16 cellular contexts compared by ENCODE assay signal in the genomic region with DNA sequence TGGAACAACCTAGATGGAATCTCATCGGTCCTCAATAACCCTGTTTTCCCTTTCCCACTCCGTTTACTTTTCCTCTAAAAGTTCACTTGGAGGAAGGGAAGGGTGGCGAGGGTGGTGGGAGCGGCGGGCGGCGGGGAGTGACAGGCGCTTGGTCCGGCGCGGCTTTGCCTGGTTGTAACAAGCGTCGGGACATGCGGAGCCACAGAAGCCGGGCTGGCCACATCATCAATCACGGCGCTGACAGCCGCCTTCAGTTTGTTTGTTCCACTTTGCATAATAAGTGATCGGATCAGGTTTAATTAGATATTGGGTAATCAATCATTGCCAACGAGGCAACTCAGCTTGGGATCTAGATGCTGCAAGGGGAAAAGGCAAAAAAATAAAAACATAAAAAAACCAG.
A peak's percentile ranks its signal among the peaks of the same experiment; 100 is the strongest.
DNase-seq lines count a peak whose midpoint lies in the region; ATAC-seq and TF ChIP-seq lines count a peak whose summit lies in the region.
"Had no signal": no experiment of that assay in that cellular context is flagged by ENCODE, and none has a peak within 500 bp of the region (broad histone marks: within the 10 kb centered on the region; RNA-seq: fewer than 3 reads in every experiment).

No MANE protein-coding gene starts in this region.

- DNase-seq in activated effector memory CD4-positive, alpha-beta T cell treated with anti-CD3 and anti-CD28 coated beads, Interleukin-2, amount 50 U/mL, for 16 hours: peak; percentile 13
- DNase-seq in activated effector memory CD4-positive, alpha-beta T cell treated with Interleukin-2 at 50 U/mL for 16 hours: no peak
- DNase-seq in left lung (peak; percentile 9 to 61), posterior vena cava (ENCODE audit: low spot score) (peak; percentile 54), SW 1271 (lab: John Stamatoyannopoulos, UW) (no peak)
- DNase-seq: 8988T; AML-193; Caco-2; CD8-positive, alpha-beta memory T cell; DMS53; HFFc6 had no signal

- H3K4me1 ChIP-seq in left lung: no peaks in the 10 kb centered on the region
- H3K4me1 ChIP-seq: Caco-2, HAP-1 had no signal

- H3K4me3 ChIP-seq in left lung: no peak overlapping the region
- H3K4me3 ChIP-seq: BLaER1, HAP-1 had no signal

- intact Hi-C loops in left lung (cut with DNase I): no loop called here
- intact Hi-C loops in posterior vena cava (cut with DNase I): no loop called here

- no peaks in the 10 kb centered on the region for H3K36me3 ChIP-seq in left lung
- H3K36me3 ChIP-seq: BLaER1, HAP-1 had no signal

- H3K27me3 ChIP-seq in left lung: peaks cover 0 to 31% of the 10 kb centered on the region in 2 donors
- H3K27me3 ChIP-seq: BLaER1 had no signal

- H3K9me3 ChIP-seq in left lung: no peaks in the 10 kb centered on the region
- H3K9me3 ChIP-seq: BLaER1, Caco-2, HAP-1 had no signal

- H3K27ac ChIP-seq in left lung: no peak overlapping the region
- H3K27ac ChIP-seq: BLaER1, HL-60 had no signal

- ATAC-seq in left lung: no peak
- ATAC-seq in HG03025 (IDR thresholded peaks at IDR 0.05; ENCODE audit: low FRiP score, unreplicated experiment): no peak
- ATAC-seq in GM21786 (IDR thresholded peaks at IDR 0.05; ENCODE audit: unreplicated experiment): no peak

- no peak for TF ChIP-seq CTCF in left lung (IDR thresholded peaks at IDR 0.05)

Comparison
In these comparisons a context has a peak if more than half of its experiments do, and no peak if none do; other contexts are left out.
1. DNase-seq: peak in activated effector memory CD4-positive, alpha-beta T cell treated with anti-CD3 and anti-CD28 coated beads, Interleukin-2, amount 50 U/mL, for 16 hours (single experiment), left lung (2 of 2) and posterior vena cava (single experiment); none in activated effector memory CD4-positive, alpha-beta T cell treated with Interleukin-2 at 50 U/mL for 16 hours (single experiment) and SW 1271 (0 of 2).